11 cellular contexts compared by ENCODE assay signal in genomic region chr17:76199466-76199865, GRCh38. TPM values are rescaled to one million over a fixed set of nuclear protein-coding genes. Genes with fewer than 3 reads are reported as not detected.
DNase-seq lines count a peak whose midpoint lies in the region; ATAC-seq lines count a peak whose summit lies in the region.
"Had no signal": no experiment of that assay in that cellular context is flagged by ENCODE, and none has a peak within 500 bp of the region (broad histone marks: within the 10 kb centered on the region; RNA-seq: fewer than 3 reads in every experiment).

No MANE protein-coding gene starts in this region.

- H3K4me1 Mint-ChIP-seq in activated T-helper 1 cell treated with anti-CD3 and anti-CD28 coated beads, Interleukin-12 subunit alpha, Interleukin-12 subunit beta, Interleukin-2, Interleukin-4 antibody, amounts not matched to agents 30 ng/mL and 10 ng/mL and 1 ng/mL, durations not matched to agents 14 hours and 24 hours and 36 hours (ENCODE audit: low read depth): peaks cover 82% of the 10 kb centered on the region
- peaks cover 27 to 48% of the 10 kb centered on the region in 2 donors for H3K4me1 Mint-ChIP-seq in natural killer cell treated with Interleukin-12 subunit alpha and Interleukin-12 subunit beta and Interleukin-15 and Interleukin-18, amount 100 ng/mL, for 72 hours (ENCODE audit: low read depth in 2 of 2)

- H3K9me3 Mint-ChIP-seq in activated T-helper 1 cell treated with anti-CD3 and anti-CD28 coated beads, Interleukin-12 subunit alpha, Interleukin-12 subunit beta, Interleukin-2, Interleukin-4 antibody, amounts not matched to agents 30 ng/mL and 10 ng/mL and 1 ng/mL, durations not matched to agents 14 hours and 24 hours and 36 hours: no peaks in the 10 kb centered on the region
- no peaks in the 10 kb centered on the region for H3K9me3 Mint-ChIP-seq in natural killer cell treated with Interleukin-12 subunit alpha and Interleukin-12 subunit beta and Interleukin-15 and Interleukin-18, amount 100 ng/mL, for 72 hours

- DNase-seq in activated CD4-positive, alpha-beta T cell treated with anti-CD3 and anti-CD28 coated beads for 1 hour: peak; percentile 54
- DNase-seq in activated T-helper 1 cell treated with anti-CD3 and anti-CD28 coated beads, Interleukin-12 subunit alpha, Interleukin-12 subunit beta, Interleukin-2, Interleukin-4 antibody, amounts not matched to agents 30 ng/mL and 10 ng/mL and 1 ng/mL, durations not matched to agents 14 hours and 24 hours and 36 hours (ENCODE audit: low spot score): peak; percentile 37
- no peak for DNase-seq in natural killer cell treated with Interleukin-12 subunit alpha and Interleukin-12 subunit beta and Interleukin-15 and Interleukin-18, amount 100 ng/mL, for 72 hours (ENCODE audit: low spot score)
- DNase-seq in stimulated activated naive CD4-positive, alpha-beta T cell treated with Interleukin-2 at 50 U/mL for 16 hours (lab: John Stamatoyannopoulos, UW): peak; percentile 62
- DNase-seq in NCI-H1436 (lab: John Stamatoyannopoulos, UW): no peak
- DNase-seq: small intestine, upper lobe of right lung had no signal

- peak in 1 of 2 donors; percentile 64 for ATAC-seq in natural killer cell treated with Interleukin-12 subunit alpha and Interleukin-12 subunit beta and Interleukin-15 and Interleukin-18, amount 100 ng/mL, for 72 hours
- ATAC-seq in HG02970 (IDR thresholded peaks at IDR 0.05; ENCODE audit: low FRiP score, unreplicated experiment) (no peak), HG02623 (IDR thresholded peaks at IDR 0.05; ENCODE audit: unreplicated experiment) (no peak)
- ATAC-seq: GM12878, upper lobe of right lung had no signal

- peak overlapping the region; percentile 45 for H3K4me3 Mint-ChIP-seq in activated T-helper 1 cell treated with anti-CD3 and anti-CD28 coated beads, Interleukin-12 subunit alpha, Interleukin-12 subunit beta, Interleukin-2, Interleukin-4 antibody, amounts not matched to agents 30 ng/mL and 10 ng/mL and 1 ng/mL, durations not matched to agents 14 hours and 24 hours and 36 hours
- peak overlapping the region; percentile 17 for H3K4me3 Mint-ChIP-seq in natural killer cell treated with Interleukin-12 subunit alpha and Interleukin-12 subunit beta and Interleukin-15 and Interleukin-18, amount 100 ng/mL, for 72 hours

- H3K36me3 Mint-ChIP-seq in activated T-helper 1 cell treated with anti-CD3 and anti-CD28 coated beads, Interleukin-12 subunit alpha, Interleukin-12 subunit beta, Interleukin-2, Interleukin-4 antibody, amounts not matched to agents 30 ng/mL and 10 ng/mL and 1 ng/mL, durations not matched to agents 14 hours and 24 hours and 36 hours (ENCODE audit: low read depth): peaks cover 64% of the 10 kb centered on the region
- H3K36me3 Mint-ChIP-seq in natural killer cell treated with Interleukin-12 subunit alpha and Interleukin-12 subunit beta and Interleukin-15 and Interleukin-18, amount 100 ng/mL, for 72 hours: peaks cover 19% of the 10 kb centered on the region

- H3K27ac Mint-ChIP-seq in activated T-helper 1 cell treated with anti-CD3 and anti-CD28 coated beads, Interleukin-12 subunit alpha, Interleukin-12 subunit beta, Interleukin-2, Interleukin-4 antibody, amounts not matched to agents 30 ng/mL and 10 ng/mL and 1 ng/mL, durations not matched to agents 14 hours and 24 hours and 36 hours: peak overlapping the region; percentile 85
- peak overlapping the region; percentile 66 to 90 for H3K27ac Mint-ChIP-seq in natural killer cell treated with Interleukin-12 subunit alpha and Interleukin-12 subunit beta and Interleukin-15 and Interleukin-18, amount 100 ng/mL, for 72 hours

- intact Hi-C loops in activated T-helper 1 cell treated with anti-CD3 and anti-CD28 coated beads, Interleukin-12 subunit alpha, Interleukin-12 subunit beta, Interleukin-2, Interleukin-4 antibody, amounts not matched to agents 30 ng/mL and 10 ng/mL and 1 ng/mL, durations not matched to agents 14 hours and 24 hours and 36 hours (cut with micrococcal nuclease): loop anchor here (10.0 kb wide), 1 partner anchor 415 kb away; the partner anchor contains the start of gene UNK

- H3K27me3 Mint-ChIP-seq in activated T-helper 1 cell treated with anti-CD3 and anti-CD28 coated beads, Interleukin-12 subunit alpha, Interleukin-12 subunit beta, Interleukin-2, Interleukin-4 antibody, amounts not matched to agents 30 ng/mL and 10 ng/mL and 1 ng/mL, durations not matched to agents 14 hours and 24 hours and 36 hours (ENCODE audit: insufficient read depth): no peaks in the 10 kb centered on the region
- H3K27me3 Mint-ChIP-seq in natural killer cell treated with Interleukin-12 subunit alpha and Interleukin-12 subunit beta and Interleukin-15 and Interleukin-18, amount 100 ng/mL, for 72 hours: no peaks in the 10 kb centered on the region

RNA-seq across cellular contexts. Expression of gene RNF157, which starts 40.8 kb away (rescaled TPM):
- 50.4 and 51.7 TPM in 2 replicates for total RNA-seq in activated T-helper 1 cell treated with anti-CD3 and anti-CD28 coated beads, Interleukin-12 subunit alpha, Interleukin-12 subunit beta, Interleukin-2, Interleukin-4 antibody, amounts not matched to agents 30 ng/mL and 10 ng/mL and 1 ng/mL, durations not matched to agents 14 hours and 24 hours and 36 hours
- total RNA-seq in natural killer cell treated with Interleukin-12 subunit alpha and Interleukin-12 subunit beta and Interleukin-15 and Interleukin-18, amount 100 ng/mL, for 72 hours: 100 to 1,000 TPM in 1 of 2 donors, 10 to 100 TPM in 1; 46.6 to 124 TPM

RNA-seq across cellular contexts. Expression of gene FOXJ1, which starts 58.4 kb away (rescaled TPM):
- total RNA-seq in activated T-helper 1 cell treated with anti-CD3 and anti-CD28 coated beads, Interleukin-12 subunit alpha, Interleukin-12 subunit beta, Interleukin-2, Interleukin-4 antibody, amounts not matched to agents 30 ng/mL and 10 ng/mL and 1 ng/mL, durations not matched to agents 14 hours and 24 hours and 36 hours: 0.10 TPM in 1 of 2 replicates, not detected in the other
- total RNA-seq in natural killer cell treated with Interleukin-12 subunit alpha and Interleukin-12 subunit beta and Interleukin-15 and Interleukin-18, amount 100 ng/mL, for 72 hours: under 1 TPM; 0.48 to 0.95 TPM
- total RNA-seq: GM12878, NCI-H460 had no signal

Comparison
In these comparisons a context has a peak if more than half of its experiments do, and no peak if none do; other contexts are left out.
1. DNase-seq: peak in activated CD4-positive, alpha-beta T cell treated with anti-CD3 and anti-CD28 coated beads for 1 hour (single experiment), activated T-helper 1 cell treated with anti-CD3 and anti-CD28 coated beads, Interleukin-12 subunit alpha, Interleukin-12 subunit beta, Interleukin-2, Interleukin-4 antibody, amounts not matched to agents 30 ng/mL and 10 ng/mL and 1 ng/mL, durations not matched to agents 14 hours and 24 hours and 36 hours (single experiment) and stimulated activated naive CD4-positive, alpha-beta T cell treated with Interleukin-2 at 50 U/mL for 16 hours (single experiment); none in natural killer cell treated with Interleukin-12 subunit alpha and Interleukin-12 subunit beta and Interleukin-15 and Interleukin-18, amount 100 ng/mL, for 72 hours (single experiment) and NCI-H1436 (single experiment).